1 cellular context compared by ENCODE assay signal in genomic region chr7:139721844-139722243, GRCh38.
TF ChIP-seq lines count a peak whose summit lies in the region.

No MANE protein-coding gene starts in this region.

TF ChIP-seq in IMR-90, 13 proteins besides CTCF, POLR2A, EP300 and RAD21 (continued from another document):
- TF ChIP-seq, protein P1, sequence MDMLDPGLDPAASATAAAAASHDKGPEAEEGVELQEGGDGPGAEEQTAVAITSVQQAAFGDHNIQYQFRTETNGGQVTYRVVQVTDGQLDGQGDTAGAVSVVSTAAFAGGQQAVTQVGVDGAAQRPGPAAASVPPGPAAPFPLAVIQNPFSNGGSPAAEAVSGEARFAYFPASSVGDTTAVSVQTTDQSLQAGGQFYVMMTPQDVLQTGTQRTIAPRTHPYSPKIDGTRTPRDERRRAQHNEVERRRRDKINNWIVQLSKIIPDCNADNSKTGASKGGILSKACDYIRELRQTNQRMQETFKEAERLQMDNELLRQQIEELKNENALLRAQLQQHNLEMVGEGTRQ (IDR thresholded peaks at IDR 0.05; ENCODE audit: low read depth, low read length), result no peak
